ENCODE assay signal across 27 cellular contexts in the genomic region with DNA sequence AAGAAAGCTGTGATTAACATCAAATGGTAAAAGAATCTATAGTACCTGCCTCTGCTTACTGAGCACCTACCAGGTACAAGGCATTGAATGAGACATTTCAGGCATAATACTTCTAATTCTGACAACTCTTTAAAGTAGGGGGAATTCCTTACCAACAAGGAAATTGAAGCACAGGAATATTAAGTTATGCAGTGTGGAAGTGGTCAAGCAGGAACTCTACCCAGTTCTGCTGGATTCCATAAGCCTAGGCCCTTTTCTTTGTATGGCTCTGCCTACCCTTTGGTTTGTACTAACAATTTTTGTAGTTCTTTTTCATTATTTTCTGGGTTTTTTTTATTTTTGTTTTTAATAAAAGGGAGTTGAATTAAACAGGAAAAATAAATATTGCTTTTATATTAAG.
A peak's percentile ranks its signal among the peaks of the same experiment; 100 is the strongest.
DNase-seq lines count a peak whose midpoint lies in the region; ATAC-seq and TF ChIP-seq lines count a peak whose summit lies in the region.
"Had no signal": no experiment of that assay in that cellular context is flagged by ENCODE, and none has a peak within 500 bp of the region (broad histone marks: within the 10 kb centered on the region; RNA-seq: fewer than 3 reads in every experiment).

No MANE protein-coding gene starts in this region.

- H3K4me1 ChIP-seq in RWPE2 (ENCODE audit: insufficient read depth, poor library complexity, severe bottlenecking) (peaks cover 20% of the 10 kb centered on the region), hepatocyte (ENCODE audit: insufficient read depth) (no peaks in the 10 kb centered on the region), mucosa of descending colon (ENCODE audit: low read depth) (no peaks in the 10 kb centered on the region)
- H3K4me1 ChIP-seq: transverse colon had no signal

- peaks cover 26% of the 10 kb centered on the region for H3K4me1 Mint-ChIP-seq in Calu3 (ENCODE audit: low read depth, unreplicated experiment)
- H3K4me1 Mint-ChIP-seq: activated naive CD4-positive, alpha-beta T cell treated with anti-CD3 and anti-CD28 coated beads, Interleukin-2, amount 50 U/mL, for 24 hours; naive thymus-derived CD8-positive, alpha-beta T cell had no signal

- H3K27ac ChIP-seq in RWPE2 (ENCODE audit: poor library complexity, severe bottlenecking) (no peak overlapping the region), hepatocyte (peak overlapping the region; percentile 13)
- H3K27ac ChIP-seq: HL-60, transverse colon, WERI-Rb-1 had no signal

- H3K4me3 Mint-ChIP-seq in Calu3 (ENCODE audit: low read depth, unreplicated experiment) = no peak overlapping the region
- H3K4me3 Mint-ChIP-seq: activated naive CD4-positive, alpha-beta T cell treated with anti-CD3 and anti-CD28 coated beads, Interleukin-2, amount 50 U/mL, for 24 hours; immature natural killer cell; naive thymus-derived CD8-positive, alpha-beta T cell; stimulated activated memory B cell treated with anti-CD40 and anti-IgM and Interleukin-4, amounts not matched to agents 10 μg/mL and 1 μg/mL and 100 μg/mL, for 72 hours; T-helper 2 cell treated with Interferon-gamma antibody and Interleukin-4, amounts not matched to agents 5 μg/mL and 100 μg/mL, for 36 hours had no signal

- no peaks in the 10 kb centered on the region for H3K79me2 ChIP-seq in hepatocyte

- peaks cover 5% of the 10 kb centered on the region for H3K36me3 Mint-ChIP-seq in Calu3 (ENCODE audit: insufficient read depth, unreplicated experiment)

- no peak for TF ChIP-seq CTCF in Calu3 (IDR thresholded peaks at IDR 0.05; ENCODE audit: unreplicated experiment)
- TF ChIP-seq CTCF in RWPE2 (IDR thresholded peaks at IDR 0.05; ENCODE audit: poor library complexity, severe bottlenecking) = no peak
- no peak for TF ChIP-seq CTCF in hepatocyte (IDR thresholded peaks at IDR 0.05; ENCODE audit: poor library complexity)
- TF ChIP-seq CTCF in mucosa of descending colon (IDR thresholded peaks at IDR 0.05) = no peak

- no TSS peak for BruUV-seq in Calu3 (replicated peaks; lab: Mats Ljungman, UMichigan)

- H3K9me2 ChIP-seq in hepatocyte (replicated peaks; ENCODE audit: insufficient read depth) = no peaks in the 10 kb centered on the region

- H3K9me3 Mint-ChIP-seq in Calu3 (ENCODE audit: low read depth, unreplicated experiment) = no peaks in the 10 kb centered on the region
- H3K9me3 Mint-ChIP-seq: activated T-helper 2 cell treated with anti-CD3 and anti-CD28 coated beads, Interferon-gamma antibody, Interleukin-2, Interleukin-4, amounts not matched to agents 10 μg/mL and 5 μg/mL and 100 μg/mL, durations not matched to agents 14 hours and 24 hours and 36 hours; immature natural killer cell; T-helper 2 cell treated with Interferon-gamma antibody and Interleukin-4, amounts not matched to agents 5 μg/mL and 100 μg/mL, for 36 hours had no signal

- CTCF ChIA-PET in Calu3 (lab: Charles Lee) = interaction anchor here (0.6 to 0.7 kb wide), 2 partner anchors 36 to 41 kb away, joined by 3 read pairs; no protein-coding TSS in a partner anchor

- intact Hi-C loops in Calu3 (cut with micrococcal nuclease; ENCODE audit: unreplicated experiment) = loop anchor here (5.0 kb wide), 1 partner anchor 104 kb away; no protein-coding TSS in a partner anchor
- intact Hi-C loops in mucosa of descending colon (cut with DNase I, micrococcal nuclease) = no loop called here

- H3K4me3 ChIP-seq in RWPE2 (ENCODE audit: severe bottlenecking) (no peak overlapping the region), hepatocyte (no peak overlapping the region), mucosa of descending colon (no peak overlapping the region)
- H3K4me3 ChIP-seq: transverse colon had no signal

- H3K27me3 ChIP-seq in RWPE2 (ENCODE audit: insufficient read depth, poor library complexity, severe bottlenecking) (no peaks in the 10 kb centered on the region), hepatocyte (no peaks in the 10 kb centered on the region)
- H3K27me3 ChIP-seq: transverse colon had no signal

- DNase-seq in Calu3 = peak; percentile 60
- DNase-seq in RWPE2 (ENCODE audit: low spot score) = no peak
- peak; percentile 8 for DNase-seq in hepatocyte (ENCODE audit: low spot score)
- no peak for DNase-seq in mucosa of descending colon
- DNase-seq in DMS 273 (lab: John Stamatoyannopoulos, UW; ENCODE audit: unreplicated experiment) = no peak
- DNase-seq in activated CD8-positive, alpha-beta memory T cell treated with anti-CD3 and anti-CD28 coated beads for 24 hours = no peak
- no peak for DNase-seq in NOMO-1 treated with dmso at 0.1 percent for 144 hours (lab: John Stamatoyannopoulos, UW; ENCODE audit: unreplicated experiment)
- DNase-seq: activated CD4-positive, alpha-beta T cell treated with anti-CD3 and anti-CD28 coated beads for 4 hours; activated T-cell treated with anti-CD3 and anti-CD28 coated beads for 4 hours; amygdala; EL; H7; immature natural killer cell; naive thymus-derived CD8-positive, alpha-beta T cell; NCI-H1417; NCI-H2029 treated with DMSO at 0.1 percent for 48 hours; NCI-H524 treated with DMSO at 0.1 percent for 48 hours; nucleus accumbens; SIG-M5; transverse colon; WERI-Rb-1 had no signal

- H3K4me2 ChIP-seq in hepatocyte = no peak overlapping the region

- H3K36me3 ChIP-seq in RWPE2 (ENCODE audit: low read depth) (no peaks in the 10 kb centered on the region), hepatocyte (replicated peaks; ENCODE audit: insufficient read depth, low read depth) (no peaks in the 10 kb centered on the region), mucosa of descending colon (ENCODE audit: low read depth) (no peaks in the 10 kb centered on the region)
- H3K36me3 ChIP-seq: transverse colon, WERI-Rb-1 had no signal

- no peaks in the 10 kb centered on the region for H3K9me3 ChIP-seq in RWPE2 (ENCODE audit: severe bottlenecking)
- no peaks in the 10 kb centered on the region for H3K9me3 ChIP-seq in hepatocyte (ENCODE audit: low read depth)
- no peaks in the 10 kb centered on the region for H3K9me3 ChIP-seq in mucosa of descending colon
- H3K9me3 ChIP-seq: transverse colon had no signal

- no peaks in the 10 kb centered on the region for H4K20me1 ChIP-seq in hepatocyte (ENCODE audit: insufficient read depth, poor library complexity, severe bottlenecking)

- no peaks in the 10 kb centered on the region for H3K27me3 Mint-ChIP-seq in Calu3 (ENCODE audit: unreplicated experiment)
- H3K27me3 Mint-ChIP-seq: activated naive CD4-positive, alpha-beta T cell treated with anti-CD3 and anti-CD28 coated beads, Interleukin-2, amount 50 U/mL, for 24 hours; naive thymus-derived CD8-positive, alpha-beta T cell; stimulated activated memory B cell treated with anti-CD40 and anti-IgM and Interleukin-4, amounts not matched to agents 10 μg/mL and 1 μg/mL and 100 μg/mL, for 72 hours had no signal

- H3K27ac Mint-ChIP-seq in Calu3 (ENCODE audit: unreplicated experiment) = peak overlapping the region; percentile 71
- H3K27ac Mint-ChIP-seq: activated naive CD4-positive, alpha-beta T cell treated with anti-CD3 and anti-CD28 coated beads, Interleukin-2, amount 50 U/mL, for 24 hours; activated T-helper 2 cell treated with anti-CD3 and anti-CD28 coated beads, Interferon-gamma antibody, Interleukin-2, Interleukin-4, amounts not matched to agents 10 μg/mL and 5 μg/mL and 100 μg/mL, durations not matched to agents 14 hours and 24 hours and 36 hours; naive thymus-derived CD8-positive, alpha-beta T cell; stimulated activated memory B cell treated with anti-CD40 and anti-IgM and Interleukin-4, amounts not matched to agents 10 μg/mL and 1 μg/mL and 100 μg/mL, for 72 hours; T-helper 2 cell treated with Interferon-gamma antibody and Interleukin-4, amounts not matched to agents 5 μg/mL and 100 μg/mL, for 36 hours had no signal

- ATAC-seq in RWPE2 (ENCODE audit: low read depth) (peak; percentile 38; the same call in 2 of the 3 replicates), mucosa of descending colon (peak; percentile 26), GM18870 (IDR thresholded peaks at IDR 0.05; ENCODE audit: unreplicated experiment) (no peak)
- ATAC-seq: naive thymus-derived CD8-positive, alpha-beta T cell; stimulated activated memory B cell treated with anti-CD40 and anti-IgM and Interleukin-4, amounts not matched to agents 10 μg/mL and 1 μg/mL and 100 μg/mL, for 72 hours had no signal

- no peak overlapping the region for H2AFZ ChIP-seq in hepatocyte

Comparison
In these comparisons a context has a peak if more than half of its experiments do, and no peak if none do; other contexts are left out.
1. DNase-seq: peak in Calu3 (single experiment) and hepatocyte (single experiment); none in RWPE2 (single experiment), mucosa of descending colon (0 of 3), DMS 273 (single experiment), activated CD8-positive, alpha-beta memory T cell treated with anti-CD3 and anti-CD28 coated beads for 24 hours (single experiment) and NOMO-1 treated with dmso at 0.1 percent for 144 hours (single experiment).